1 cellular context compared by ENCODE assay signal in the genomic region with DNA sequence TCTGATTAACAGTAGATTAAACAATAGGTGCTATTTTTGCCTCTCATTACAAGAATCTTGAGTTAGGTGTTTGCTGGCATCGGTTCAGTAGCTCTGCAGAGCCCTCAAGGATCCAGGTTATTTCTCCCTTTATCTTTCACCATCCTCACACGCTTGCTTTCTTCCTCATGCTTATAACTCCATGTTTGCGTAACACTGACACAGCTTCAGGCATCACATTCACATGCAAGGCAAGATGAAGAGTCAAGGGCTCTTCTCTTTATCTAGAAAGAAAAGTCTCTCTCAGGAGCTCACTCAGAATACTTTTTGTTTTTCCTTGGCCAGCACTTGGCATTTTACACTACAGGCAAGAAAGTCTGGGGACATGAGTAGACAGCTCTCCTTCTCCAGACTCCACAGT.
TF ChIP-seq lines count a peak whose summit lies in the region.

No MANE protein-coding gene starts in this region.

TF ChIP-seq in WTC11, 78 proteins besides CTCF, POLR2A, EP300 and RAD21 (continued from another document):
- TF ChIP-seq E2F1 (CRISPR knock-in tag; IDR thresholded peaks at IDR 0.05) (no peak), RELA (CRISPR knock-in tag; IDR thresholded peaks at IDR 0.05; ENCODE audit: borderline replicate concordance) (no peak), HMGXB4 (CRISPR knock-in tag; IDR thresholded peaks at IDR 0.05) (no peak), GRHL2 (CRISPR knock-in tag; IDR thresholded peaks at IDR 0.05; ENCODE audit: insufficient replicate concordance, severe bottlenecking) (no peak), NR2C2 (CRISPR knock-in tag; IDR thresholded peaks at IDR 0.05) (no peak), ELF4 (CRISPR knock-in tag; IDR thresholded peaks at IDR 0.05; ENCODE audit: low read depth) (no peak)
- TF ChIP-seq, protein P1, sequence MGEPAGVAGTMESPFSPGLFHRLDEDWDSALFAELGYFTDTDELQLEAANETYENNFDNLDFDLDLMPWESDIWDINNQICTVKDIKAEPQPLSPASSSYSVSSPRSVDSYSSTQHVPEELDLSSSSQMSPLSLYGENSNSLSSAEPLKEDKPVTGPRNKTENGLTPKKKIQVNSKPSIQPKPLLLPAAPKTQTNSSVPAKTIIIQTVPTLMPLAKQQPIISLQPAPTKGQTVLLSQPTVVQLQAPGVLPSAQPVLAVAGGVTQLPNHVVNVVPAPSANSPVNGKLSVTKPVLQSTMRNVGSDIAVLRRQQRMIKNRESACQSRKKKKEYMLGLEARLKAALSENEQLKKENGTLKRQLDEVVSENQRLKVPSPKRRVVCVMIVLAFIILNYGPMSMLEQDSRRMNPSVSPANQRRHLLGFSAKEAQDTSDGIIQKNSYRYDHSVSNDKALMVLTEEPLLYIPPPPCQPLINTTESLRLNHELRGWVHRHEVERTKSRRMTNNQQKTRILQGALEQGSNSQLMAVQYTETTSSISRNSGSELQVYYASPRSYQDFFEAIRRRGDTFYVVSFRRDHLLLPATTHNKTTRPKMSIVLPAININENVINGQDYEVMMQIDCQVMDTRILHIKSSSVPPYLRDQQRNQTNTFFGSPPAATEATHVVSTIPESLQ (CRISPR knock-in tag; IDR thresholded peaks at IDR 0.05): no peak
- TF ChIP-seq, protein P2, sequence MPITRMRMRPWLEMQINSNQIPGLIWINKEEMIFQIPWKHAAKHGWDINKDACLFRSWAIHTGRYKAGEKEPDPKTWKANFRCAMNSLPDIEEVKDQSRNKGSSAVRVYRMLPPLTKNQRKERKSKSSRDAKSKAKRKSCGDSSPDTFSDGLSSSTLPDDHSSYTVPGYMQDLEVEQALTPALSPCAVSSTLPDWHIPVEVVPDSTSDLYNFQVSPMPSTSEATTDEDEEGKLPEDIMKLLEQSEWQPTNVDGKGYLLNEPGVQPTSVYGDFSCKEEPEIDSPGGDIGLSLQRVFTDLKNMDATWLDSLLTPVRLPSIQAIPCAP (CRISPR knock-in tag; IDR thresholded peaks at IDR 0.05): no peak
TF ChIP-seq in WTC11: peak in this region for 0.
